Comparison of ENCODE assay signal across 30 cellular contexts in the genomic region with DNA sequence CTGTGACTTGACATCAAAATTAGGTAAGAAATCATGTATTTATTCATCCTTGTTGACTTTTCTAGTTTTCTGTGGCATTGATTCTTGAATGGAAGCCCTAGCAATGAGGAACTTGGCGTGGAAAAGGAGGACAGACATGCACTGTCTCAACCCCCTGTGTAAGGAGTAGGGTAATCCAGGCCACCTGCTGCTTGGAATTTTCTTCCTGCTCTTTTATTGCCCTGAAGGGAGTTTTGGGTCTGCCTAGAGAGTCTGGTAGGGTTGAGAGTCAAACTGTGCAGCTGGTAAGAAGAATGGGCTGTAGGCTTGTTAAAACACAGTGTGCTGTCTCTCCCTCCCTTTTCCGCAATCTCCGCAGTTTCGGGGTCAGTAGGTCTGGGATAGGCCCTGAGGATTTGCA.
"Had no signal": no experiment of that assay in that cellular context is flagged by ENCODE, and none has a peak within 500 bp of the region (broad histone marks: within the 10 kb centered on the region; RNA-seq: fewer than 3 reads in every experiment).

No MANE protein-coding gene starts in this region.

- H3K27ac ChIP-seq: adrenal gland, ascending aorta, body of pancreas, brain microvascular endothelial cell, breast epithelium, cardiac muscle cell had no signal

- DNase-seq: activated effector memory CD4-positive, alpha-beta T cell treated with anti-CD3 and anti-CD28 coated beads, Interleukin-2, amount 50 U/mL, for 16 hours; activated effector memory CD4-positive, alpha-beta T cell treated with Interleukin-2 at 50 U/mL for 16 hours; activated gamma-delta T cell; activated gamma-delta T cell treated with Interleukin-2 at 50 U/mL for 16 hours; activated naive CD4-positive, alpha-beta T cell; activated naive CD4-positive, alpha-beta T cell treated with anti-CD3 and anti-CD28 coated beads for 36 hours; activated naive CD4-positive, alpha-beta T cell treated with anti-CD3 and anti-CD28 coated beads, Interleukin-2, amount 10 ng/mL, durations not matched to agents 7 days and 5 days; activated naive CD4-positive, alpha-beta T cell treated with anti-CD3 and anti-CD28 coated beads, Interleukin-2, amount 50 U/mL, for 16 hours; activated naive CD4-positive, alpha-beta T cell treated with Interleukin-2 at 50 U/mL for 16 hours; activated naive CD8-positive, alpha-beta T cell treated with anti-CD3 and anti-CD28 coated beads for 36 hours; activated naive CD8-positive, alpha-beta T cell treated with anti-CD3 and anti-CD28 coated beads, Interleukin-2, amount 10 ng/mL, durations not matched to agents 7 days and 5 days; activated naive CD8-positive, alpha-beta T cell treated with anti-CD3 and anti-CD28 coated beads, Interleukin-2, amount 50 U/mL, for 24 hours; activated T-cell treated with anti-CD3 and anti-CD28 coated beads, Interleukin-2, amount 50 U/mL, for 4 hours; activated T-cell treated with anti-CD3 and anti-CD28 coated beads, Interleukin-2, amount 50 U/mL, for 48 hours; activated T-cell treated with anti-CD3 and anti-CD28 coated beads, Interleukin-2, amount 50 U/mL, for 72 hours; adrenal gland; amniotic stem cell; amygdala; anterior cingulate cortex; aorta; body of pancreas; brain microvascular endothelial cell; caudate nucleus; central memory CD4-positive, alpha-beta T cell; cerebellar nuclear complex had no signal

- ATAC-seq: activated naive CD4-positive, alpha-beta T cell treated with anti-CD3 and anti-CD28 coated beads, Interleukin-2, amount 50 U/mL, for 72 hours; activated naive CD8-positive, alpha-beta T cell treated with anti-CD3 and anti-CD28 coated beads, Interleukin-2, amount 50 U/mL, for 24 hours; activated T-cell treated with anti-CD3 and anti-CD28 coated beads, Interleukin-2, amount 50 U/mL, for 4 hours; activated T-cell treated with anti-CD3 and anti-CD28 coated beads, Interleukin-2, amount 50 U/mL, for 72 hours; activated T-helper 17 cell treated with anti-CD3 and anti-CD28 coated beads, Interleukin-2, amount 50 U/mL, for 72 hours; body of pancreas had no signal
